8 cellular contexts compared by ENCODE assay signal in genomic region chr12:57941165-57941894, GRCh38. TPM values are rescaled to one million over a fixed set of nuclear protein-coding genes. Genes with fewer than 3 reads are reported as not detected.
DNase-seq lines count a peak whose midpoint lies in the region; TF ChIP-seq lines count a peak whose summit lies in the region.

TSS of gene ATP23 (plus strand) at chr12:57941567. CDS start at chr12:57941702, 135 bp downstream.

- peak within 1 kb of the TSS; percentile 82 for H3K4me3 ChIP-seq in MM.1S (ENCODE audit: low read length)
- peak within 1 kb of the TSS; percentile 73 for H3K4me3 ChIP-seq in fibroblast of villous mesenchyme (ENCODE audit: low read depth, low read length)
- H3K4me3 ChIP-seq in stomach = peak within 1 kb of the TSS; percentile 60 to 70 (median 66)

- H2AFZ ChIP-seq in MM.1S (ENCODE audit: low read length) = peak within 1 kb of the TSS; percentile 79

- H3K4me1 ChIP-seq in MM.1S (ENCODE audit: low read length) (peaks cover 20% of the 10 kb centered on the region), stomach (peaks cover 0 to 39% (median 24%) of the 10 kb centered on the region in 4 donors)

- peaks cover 21% of the 10 kb centered on the region for H3K27me3 Mint-ChIP-seq in neural crest cell (ENCODE audit: low read depth)

- no peaks in the 10 kb centered on the region for H3K36me3 ChIP-seq in MM.1S (replicated peaks; ENCODE audit: insufficient read depth, low read length)
- no peaks in the 10 kb centered on the region for H3K36me3 ChIP-seq in stomach

- intact Hi-C loops in stomach (cut with DNase I; ENCODE audit: low total_unique reads) = no loop called here

- in situ Hi-C loops in G401 (cut with HindIII; ENCODE audit: low sequenced_read_pairs) = no loop called here

- DNase-seq in G401 (ENCODE audit: low spot score) (peak; percentile 91), HCEC 1CT (peak; percentile 80), MM.1S (peak; percentile 94), SHP77 treated with DMSO at 0.1 percent for 48 hours (lab: John Stamatoyannopoulos, UW) (peak; percentile 81), activated gamma-delta T cell (lab: John Stamatoyannopoulos, UW) (peak; percentile 84), fibroblast of villous mesenchyme (ENCODE audit: low read depth) (peak; percentile 87), neural crest cell (ENCODE audit: low read depth, low spot score) (peak; percentile 79), stomach (peak; percentile 93)

- H3K36me3 Mint-ChIP-seq in neural crest cell (ENCODE audit: low read depth) = no peaks in the 10 kb centered on the region

- H3K4me2 ChIP-seq in MM.1S (ENCODE audit: low read depth, low read length) = peak within 1 kb of the TSS; percentile 85

- H4K20me1 ChIP-seq in MM.1S (ENCODE audit: insufficient read depth, low read length) = no peaks in the 10 kb centered on the region

- H3K27ac ChIP-seq in MM.1S (ENCODE audit: low read length) = peak within 1 kb of the TSS; percentile 93
- peak within 1 kb of the TSS; percentile 88 to 93 (median 89) for H3K27ac ChIP-seq in stomach

- TF ChIP-seq CTCF in MM.1S (IDR thresholded peaks at IDR 0.05; ENCODE audit: low read length) (no peak), fibroblast of villous mesenchyme (IDR thresholded peaks at IDR 0.05; ENCODE audit: insufficient read depth, low read depth, low read length) (no peak), neural crest cell (conservative IDR thresholded peaks at IDR 0.05) (no peak), stomach (IDR thresholded peaks at IDR 0.05) (no peak)

- no peaks in the 10 kb centered on the region for H3K9me2 ChIP-seq in MM.1S (replicated peaks; ENCODE audit: insufficient read depth, low read length)

- peaks cover 5% of the 10 kb centered on the region for H3K79me2 ChIP-seq in MM.1S (ENCODE audit: low read length)

- H3K27ac Mint-ChIP-seq in neural crest cell (ENCODE audit: unreplicated experiment) = peak within 1 kb of the TSS; percentile 93

- H3K9me3 Mint-ChIP-seq in neural crest cell = peaks cover 2% of the 10 kb centered on the region

- peaks cover 22% of the 10 kb centered on the region for H3F3A ChIP-seq in MM.1S (ENCODE audit: insufficient read depth, low read length)

- peaks cover 27% of the 10 kb centered on the region for H3K4me1 Mint-ChIP-seq in neural crest cell

- TF ChIP-seq POLR2A in stomach (IDR thresholded peaks at IDR 0.05) = peak in 2 of 4 donors; percentile 38 to 48

- H3K9ac ChIP-seq in MM.1S (ENCODE audit: low read length) = peak within 1 kb of the TSS; percentile 81

- no peaks in the 10 kb centered on the region for H3K27me3 ChIP-seq in MM.1S (replicated peaks; ENCODE audit: insufficient read depth, low read length)
- H3K27me3 ChIP-seq in stomach = no peaks in the 10 kb centered on the region

- peak within 1 kb of the TSS; percentile 96 for H3K4me3 Mint-ChIP-seq in neural crest cell

- H3K9me3 ChIP-seq in MM.1S (replicated peaks; ENCODE audit: insufficient read depth, low read length) (no peaks in the 10 kb centered on the region), stomach (no peaks in the 10 kb centered on the region)

- 0 to 1% (median 0%) methylated on average over 23 to 54 of the region's 55 CpGs for WGBS in stomach, 5 donors

- no peak for TF ChIP-seq EP300 in stomach (IDR thresholded peaks at IDR 0.05)

RNA-seq across cellular contexts. Expression of gene ATP23, which starts in this region (rescaled TPM):
- 16.9 and 35.0 TPM in 2 replicates for total RNA-seq in G401 (2014; rRNA removed; shearing (Covaris generic))
- 7.1 and 9.9 TPM in 2 replicates for total RNA-seq in fibroblast of villous mesenchyme
- 7.7 and 8.0 TPM in 2 replicates for total RNA-seq in neural crest cell
- total RNA-seq in stomach = 10 to 100 TPM in 1 of 5 donors, 1 to 10 TPM in 4; 4.1 to 18.0 (median 6.1) TPM
- polyA plus RNA-seq in stomach = 10 to 100 TPM in 2 of 3 donors, 1 to 10 TPM in 1; 6.9 to 11.1 (median 10.2) TPM

Comparison
In these comparisons a context has a peak if more than half of its experiments do, and no peak if none do; other contexts are left out.
1. Peak in every context shown above with its lines: DNase-seq, H3K4me3 ChIP-seq and H3K27ac ChIP-seq.